18 cellular contexts compared by ENCODE assay signal in the genomic region with DNA sequence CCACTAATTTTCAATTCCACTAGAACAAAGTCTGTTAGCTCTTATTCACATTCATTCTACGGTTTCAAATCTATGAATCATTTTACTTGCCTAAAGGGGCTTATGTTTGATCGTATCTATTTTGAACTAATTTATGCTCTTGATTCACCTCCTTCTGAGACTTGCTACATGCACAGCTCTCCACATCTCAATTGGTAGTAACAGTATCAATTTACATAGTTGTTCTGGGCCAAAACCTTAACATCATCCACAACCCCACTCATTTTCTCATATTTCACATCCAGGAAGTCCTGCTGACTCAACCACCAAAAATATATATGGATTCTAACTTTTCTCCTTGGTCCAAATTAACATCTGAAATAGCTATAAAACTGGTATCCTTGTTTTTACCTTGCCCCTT.
DNase-seq lines count a peak whose midpoint lies in the region; ATAC-seq and TF ChIP-seq lines count a peak whose summit lies in the region.
"Had no signal": no experiment of that assay in that cellular context is flagged by ENCODE, and none has a peak within 500 bp of the region (broad histone marks: within the 10 kb centered on the region; RNA-seq: fewer than 3 reads in every experiment).

No MANE protein-coding gene starts in this region.

- no peak overlapping the region for H3K4me3 Mint-ChIP-seq in Calu3 (ENCODE audit: low read depth, unreplicated experiment)
- no peak overlapping the region for H3K4me3 Mint-ChIP-seq in activated T-helper 2 cell treated with anti-CD3 and anti-CD28 coated beads, Interferon-gamma antibody, Interleukin-2, Interleukin-4, amounts not matched to agents 10 μg/mL and 5 μg/mL and 100 μg/mL, durations not matched to agents 14 hours and 24 hours and 36 hours (ENCODE audit: low read depth)
- H3K4me3 Mint-ChIP-seq: activated T-helper 17 cell treated with anti-CD3 and anti-CD28 coated beads, Interleukin-2, amount 50 U/mL, for 72 hours; effector memory CD8-positive, alpha-beta T cell had no signal

- intact Hi-C loops in Calu3 (cut with micrococcal nuclease; ENCODE audit: unreplicated experiment), result loop anchor here (5.0 kb wide), 1 partner anchor 50 kb away; no protein-coding TSS in a partner anchor
- intact Hi-C loops in activated T-helper 2 cell treated with anti-CD3 and anti-CD28 coated beads, Interferon-gamma antibody, Interleukin-2, Interleukin-4, amounts not matched to agents 10 μg/mL and 5 μg/mL and 100 μg/mL, durations not matched to agents 14 hours and 24 hours and 36 hours (cut with micrococcal nuclease), result no loop called here

- H3K4me3 ChIP-seq in brain microvascular endothelial cell (ENCODE audit: low read depth, low read length) (no peak overlapping the region), mesenchymal stem cell (ENCODE audit: insufficient read depth in 1 of 2, low read depth in 1 of 2, low read length in 2 of 2) (no peak overlapping the region)
- H3K4me3 ChIP-seq: body of pancreas, tibial nerve had no signal

- H3K79me1 ChIP-seq in mesenchymal stem cell (replicated peaks; ENCODE audit: low read length, poor library complexity, severe bottlenecking), result no peaks in the 10 kb centered on the region

- H3K27ac Mint-ChIP-seq in Calu3 (ENCODE audit: unreplicated experiment), result peak overlapping the region; percentile 72
- no peak overlapping the region for H3K27ac Mint-ChIP-seq in activated T-helper 2 cell treated with anti-CD3 and anti-CD28 coated beads, Interferon-gamma antibody, Interleukin-2, Interleukin-4, amounts not matched to agents 10 μg/mL and 5 μg/mL and 100 μg/mL, durations not matched to agents 14 hours and 24 hours and 36 hours
- H3K27ac Mint-ChIP-seq: activated T-helper 17 cell treated with anti-CD3 and anti-CD28 coated beads, Interleukin-2, amount 50 U/mL, for 72 hours; effector memory CD8-positive, alpha-beta T cell had no signal

- H3K4ac ChIP-seq in mesenchymal stem cell (ENCODE audit: low read depth in 1 of 2, low read length in 2 of 2), result no peak overlapping the region

- H2BK5ac ChIP-seq in mesenchymal stem cell (ENCODE audit: low read depth, low read length, poor library complexity, severe bottlenecking), result no peak overlapping the region

- no TSS peak for BruUV-seq in Calu3 (replicated peaks; lab: Mats Ljungman, UMichigan)

- no peak overlapping the region for H3K23ac ChIP-seq in mesenchymal stem cell (ENCODE audit: low read length in 2 of 2)

- no peak overlapping the region for H3K14ac ChIP-seq in mesenchymal stem cell (ENCODE audit: low read length in 2 of 2)

- TF ChIP-seq CTCF in Calu3 (IDR thresholded peaks at IDR 0.05; ENCODE audit: unreplicated experiment) (no peak), brain microvascular endothelial cell (IDR thresholded peaks at IDR 0.05; ENCODE audit: low read depth, low read length, missing control alignments) (no peak)

- H2AK5ac ChIP-seq in mesenchymal stem cell (ENCODE audit: low read length, severe bottlenecking), result no peak overlapping the region

- no peak overlapping the region for H4K91ac ChIP-seq in mesenchymal stem cell (ENCODE audit: low read length)

- H2BK15ac ChIP-seq in mesenchymal stem cell (ENCODE audit: low read depth, poor library complexity, severe bottlenecking), result no peak overlapping the region

- CTCF ChIA-PET in Calu3 (lab: Charles Lee), result no interaction called here

- ATAC-seq in GM19467 (IDR thresholded peaks at IDR 0.05; ENCODE audit: unreplicated experiment) (no peak), HG03159 (IDR thresholded peaks at IDR 0.05; ENCODE audit: unreplicated experiment) (no peak), GM18870 (IDR thresholded peaks at IDR 0.05; ENCODE audit: unreplicated experiment) (no peak)
- ATAC-seq: activated T-helper 17 cell treated with anti-CD3 and anti-CD28 coated beads, Interleukin-2, amount 50 U/mL, for 72 hours; body of pancreas; effector memory CD8-positive, alpha-beta T cell had no signal

- no peak overlapping the region for H2AFZ ChIP-seq in mesenchymal stem cell (ENCODE audit: low read depth, low read length)

- peaks cover 1% of the 10 kb centered on the region for H3K4me1 ChIP-seq in mesenchymal stem cell (ENCODE audit: control insufficient read depth, insufficient read depth, low read depth, low read length)
- H3K4me1 ChIP-seq: body of pancreas, tibial nerve had no signal

- H3K9ac ChIP-seq in mesenchymal stem cell (ENCODE audit: low read length), result peak overlapping the region; percentile 55

- peaks cover 3% of the 10 kb centered on the region for H3K9me3 Mint-ChIP-seq in Calu3 (ENCODE audit: low read depth, unreplicated experiment)
- no peaks in the 10 kb centered on the region for H3K9me3 Mint-ChIP-seq in activated T-helper 2 cell treated with anti-CD3 and anti-CD28 coated beads, Interferon-gamma antibody, Interleukin-2, Interleukin-4, amounts not matched to agents 10 μg/mL and 5 μg/mL and 100 μg/mL, durations not matched to agents 14 hours and 24 hours and 36 hours

- no peaks in the 10 kb centered on the region for H3K27me3 ChIP-seq in brain microvascular endothelial cell (replicated peaks)
- no peaks in the 10 kb centered on the region for H3K27me3 ChIP-seq in mesenchymal stem cell (ENCODE audit: control insufficient read depth in 1 of 2, insufficient read depth in 1 of 2, low read length in 2 of 2)
- H3K27me3 ChIP-seq: body of pancreas, tibial nerve had no signal

- WGBS in mesenchymal stem cell, result 97% methylated on average over 2 of the region's 2 CpGs

- no peak overlapping the region for H2BK120ac ChIP-seq in mesenchymal stem cell (ENCODE audit: low read depth, low read length)

- in situ Hi-C loops in KBM-7 (cut with MboI; ENCODE audit: low pct_unique_long_range_greater_than_20kb, low sequenced_read_pairs), result no loop called here
- in situ Hi-C loops in brain microvascular endothelial cell (cut with HindIII; ENCODE audit: low pct_ligation_motif_present, low sequenced_read_pairs), result no loop called here

- H3K36me3 Mint-ChIP-seq in Calu3 (ENCODE audit: insufficient read depth, unreplicated experiment), result peaks cover 5% of the 10 kb centered on the region
- H3K36me3 Mint-ChIP-seq in activated T-helper 2 cell treated with anti-CD3 and anti-CD28 coated beads, Interferon-gamma antibody, Interleukin-2, Interleukin-4, amounts not matched to agents 10 μg/mL and 5 μg/mL and 100 μg/mL, durations not matched to agents 14 hours and 24 hours and 36 hours (ENCODE audit: low read depth), result no peaks in the 10 kb centered on the region

- H3K27ac ChIP-seq in brain microvascular endothelial cell (peak overlapping the region; percentile 83), mesenchymal stem cell (ENCODE audit: low read length, poor library complexity, severe bottlenecking) (no peak overlapping the region)
- H3K27ac ChIP-seq: body of pancreas, C4-2B, HL-60, tibial nerve had no signal

- DNase-seq in Calu3 (no peak), KBM-7 (peak; percentile 7), brain microvascular endothelial cell (peak; percentile 20), mesenchymal stem cell (no peak)
- no peak for DNase-seq in activated T-helper 2 cell treated with anti-CD3 and anti-CD28 coated beads, Interferon-gamma antibody, Interleukin-2, Interleukin-4, amounts not matched to agents 10 μg/mL and 5 μg/mL and 100 μg/mL, durations not matched to agents 14 hours and 24 hours and 36 hours (ENCODE audit: low spot score)
- DNase-seq: body of pancreas; effector memory CD8-positive, alpha-beta T cell; GOT3; left cardiac atrium; NCI-H2029; NCI-H748 treated with DMSO at 0.1 percent for 48 hours had no signal

- H3K4me2 ChIP-seq in mesenchymal stem cell (ENCODE audit: low read length, poor library complexity, severe bottlenecking), result no peak overlapping the region

- no peak overlapping the region for H3K18ac ChIP-seq in mesenchymal stem cell (ENCODE audit: low read depth in 1 of 2, low read length in 2 of 2)

- H3K36me3 ChIP-seq in brain microvascular endothelial cell (replicated peaks) (no peaks in the 10 kb centered on the region), mesenchymal stem cell (ENCODE audit: control insufficient read depth in 1 of 2, insufficient read depth in 2 of 2, low read depth in 1 of 2, low read length in 2 of 2) (no peaks in the 10 kb centered on the region)
- H3K36me3 ChIP-seq: tibial nerve had no signal

- H3K4me1 Mint-ChIP-seq in Calu3 (ENCODE audit: low read depth, unreplicated experiment), result peaks cover 25% of the 10 kb centered on the region
- no peaks in the 10 kb centered on the region for H3K4me1 Mint-ChIP-seq in activated T-helper 2 cell treated with anti-CD3 and anti-CD28 coated beads, Interferon-gamma antibody, Interleukin-2, Interleukin-4, amounts not matched to agents 10 μg/mL and 5 μg/mL and 100 μg/mL, durations not matched to agents 14 hours and 24 hours and 36 hours (ENCODE audit: low read depth)
- H3K4me1 Mint-ChIP-seq: activated T-helper 17 cell treated with anti-CD3 and anti-CD28 coated beads, Interleukin-2, amount 50 U/mL, for 72 hours had no signal

- H3K9me3 ChIP-seq in mesenchymal stem cell (ENCODE audit: control insufficient read depth, low read length), result no peaks in the 10 kb centered on the region
- H3K9me3 ChIP-seq: body of pancreas, tibial nerve had no signal

- no peaks in the 10 kb centered on the region for H3K27me3 Mint-ChIP-seq in Calu3 (ENCODE audit: unreplicated experiment)
- H3K27me3 Mint-ChIP-seq in activated T-helper 2 cell treated with anti-CD3 and anti-CD28 coated beads, Interferon-gamma antibody, Interleukin-2, Interleukin-4, amounts not matched to agents 10 μg/mL and 5 μg/mL and 100 μg/mL, durations not matched to agents 14 hours and 24 hours and 36 hours (ENCODE audit: low read depth), result no peaks in the 10 kb centered on the region
- H3K27me3 Mint-ChIP-seq: activated T-helper 17 cell treated with anti-CD3 and anti-CD28 coated beads, Interleukin-2, amount 50 U/mL, for 72 hours; effector memory CD8-positive, alpha-beta T cell had no signal

- no peak overlapping the region for H4K8ac ChIP-seq in mesenchymal stem cell (ENCODE audit: low read length)

- no peak overlapping the region for H2BK12ac ChIP-seq in mesenchymal stem cell (ENCODE audit: low read length in 2 of 2)

Comparison
In these comparisons a context has a peak if more than half of its experiments do, and no peak if none do; other contexts are left out.
1. DNase-seq: peak in KBM-7 (single experiment) and brain microvascular endothelial cell (single experiment); none in Calu3 (single experiment), mesenchymal stem cell (single experiment) and activated T-helper 2 cell treated with anti-CD3 and anti-CD28 coated beads, Interferon-gamma antibody, Interleukin-2, Interleukin-4, amounts not matched to agents 10 μg/mL and 5 μg/mL and 100 μg/mL, durations not matched to agents 14 hours and 24 hours and 36 hours (single experiment).